In genomic region chr11:70569173-70569890, GRCh38 we compare ENCODE assay signal across 16 cellular contexts.
A peak's percentile ranks its signal among the peaks of the same experiment; 100 is the strongest.
DNase-seq lines count a peak whose midpoint lies in the region; ATAC-seq and TF ChIP-seq lines count a peak whose summit lies in the region.
"Had no signal": no experiment of that assay in that cellular context is flagged by ENCODE, and none has a peak within 500 bp of the region (broad histone marks: within the 10 kb centered on the region; RNA-seq: fewer than 3 reads in every experiment).

No MANE protein-coding gene starts in this region.

- intact Hi-C loops in posterior vena cava (cut with DNase I), result no loop called here

- H4K20me1 ChIP-seq in BLaER1, result no peaks in the 10 kb centered on the region

- H3K9ac ChIP-seq in BLaER1, result no peak overlapping the region
- H3K9ac ChIP-seq: GM23248 had no signal

- H3K4me2 ChIP-seq in BLaER1, result peak overlapping the region; percentile 63; the same call in 1 of the 2 replicates
- H3K4me2 ChIP-seq: A549 had no signal

- no peak for TF ChIP-seq POLR2A in gastroesophageal sphincter (IDR thresholded peaks at IDR 0.05)

- TF ChIP-seq CTCF in RWPE2 (IDR thresholded peaks at IDR 0.05; ENCODE audit: poor library complexity, severe bottlenecking) (no peak), gastroesophageal sphincter (IDR thresholded peaks at IDR 0.05) (no peak)

- H3K27me3 ChIP-seq in BLaER1 (no peaks in the 10 kb centered on the region), RWPE2 (ENCODE audit: insufficient read depth, poor library complexity, severe bottlenecking) (no peaks in the 10 kb centered on the region), gastroesophageal sphincter (no peaks in the 10 kb centered on the region)

- H3K27ac ChIP-seq in BLaER1 (no peak overlapping the region), RWPE2 (ENCODE audit: poor library complexity, severe bottlenecking) (no peak overlapping the region), gastroesophageal sphincter (peak overlapping the region in 1 of 4 donors; percentile 77)
- H3K27ac ChIP-seq: A549, GM23248 had no signal

- ATAC-seq in RWPE2 (ENCODE audit: low read depth) (no peak), gastroesophageal sphincter (peak; percentile 6), HG03520 (IDR thresholded peaks at IDR 0.05; ENCODE audit: unreplicated experiment) (no peak)

- H3K4me1 ChIP-seq in BLaER1 (peaks cover 14% of the 10 kb centered on the region), RWPE2 (ENCODE audit: insufficient read depth, poor library complexity, severe bottlenecking) (no peaks in the 10 kb centered on the region), gastroesophageal sphincter (peaks cover 0 to 22% (median 13%) of the 10 kb centered on the region in 3 donors)
- H3K4me1 ChIP-seq: A549 had no signal

- DNase-seq in RWPE2 (ENCODE audit: low spot score) (peak; percentile 52), posterior vena cava (ENCODE audit: low spot score) (peak; percentile 81), SHP77 treated with DMSO at 0.1 percent for 48 hours (lab: John Stamatoyannopoulos, UW) (no peak), NOMO-1 treated with dmso at 0.1 percent for 144 hours (lab: John Stamatoyannopoulos, UW; ENCODE audit: unreplicated experiment) (no peak)
- DNase-seq: AML-193; CD4-positive, alpha-beta memory T cell; DND-41; GF-D8; NCI-H1436; NCI-H2081; NCI-H524 had no signal

- TF ChIP-seq EP300 in gastroesophageal sphincter (IDR thresholded peaks at IDR 0.05), result no peak

- H3K4me3 ChIP-seq in BLaER1 (no peak overlapping the region), RWPE2 (ENCODE audit: severe bottlenecking) (no peak overlapping the region), gastroesophageal sphincter (no peak overlapping the region)
- H3K4me3 ChIP-seq: A549 had no signal

- no peaks in the 10 kb centered on the region for H3K36me3 ChIP-seq in BLaER1
- no peaks in the 10 kb centered on the region for H3K36me3 ChIP-seq in RWPE2 (ENCODE audit: low read depth)
- H3K36me3 ChIP-seq in gastroesophageal sphincter, result no peaks in the 10 kb centered on the region

- peaks cover 8% of the 10 kb centered on the region; the same call in 1 of the 2 replicates for H3K9me3 ChIP-seq in BLaER1
- H3K9me3 ChIP-seq in RWPE2 (ENCODE audit: severe bottlenecking), result no peaks in the 10 kb centered on the region
- H3K9me3 ChIP-seq in gastroesophageal sphincter, result no peaks in the 10 kb centered on the region
- H3K9me3 ChIP-seq: A549 had no signal

- 71 to 93% methylated on average over 9 to 11 of the region's 30 CpGs for WGBS in gastroesophageal sphincter (ENCODE audit: low coverage in 1 of 2), 2 donors

Comparison
In these comparisons a context has a peak if more than half of its experiments do, and no peak if none do; other contexts are left out.
1. DNase-seq: peak in RWPE2 (single experiment) and posterior vena cava (single experiment); none in SHP77 treated with DMSO at 0.1 percent for 48 hours (single experiment) and NOMO-1 treated with dmso at 0.1 percent for 144 hours (single experiment).